In genomic region chr6:4472222-4472621, GRCh38 we compare ENCODE assay signal across 23 cellular contexts.
"Had no signal": no experiment of that assay in that cellular context is flagged by ENCODE, and none has a peak within 500 bp of the region (broad histone marks: within the 10 kb centered on the region; RNA-seq: fewer than 3 reads in every experiment).

No MANE protein-coding gene starts in this region.

- ATAC-seq: effector memory CD8-positive, alpha-beta T cell; esophagus mucosa; gastroesophageal sphincter; left cardiac atrium; left lung; lower lobe of right lung; mucosa of descending colon had no signal

- H3K4me1 Mint-ChIP-seq: immature natural killer cell had no signal

- H3K27ac Mint-ChIP-seq: effector memory CD8-positive, alpha-beta T cell; endodermal cell; immature natural killer cell; mesothelial cell of epicardium had no signal

- H3K27ac ChIP-seq: coronary artery, epithelial cell of prostate, esophagus squamous epithelium, gastroesophageal sphincter, heart left ventricle, hepatocyte, left lung, lower lobe of right lung had no signal

- H3K36me3 ChIP-seq: esophagus squamous epithelium, gastroesophageal sphincter, heart left ventricle, left lung, lower lobe of right lung had no signal

- H3K4me1 ChIP-seq: gastroesophageal sphincter, left lung, lower lobe of right lung had no signal

- H3K27me3 ChIP-seq: esophagus squamous epithelium, gastroesophageal sphincter, heart left ventricle, hepatocyte, left lung had no signal

- H3K4me3 Mint-ChIP-seq: effector memory CD8-positive, alpha-beta T cell; endodermal cell; immature natural killer cell; mesothelial cell of epicardium had no signal

- H3K4me3 ChIP-seq: coronary artery, esophagus squamous epithelium, gastroesophageal sphincter, heart left ventricle, hepatocyte, left lung, lower lobe of right lung, mucosa of descending colon had no signal

- DNase-seq: dermis blood vessel endothelial cell; effector CD8-positive, alpha-beta T cell; effector memory CD8-positive, alpha-beta T cell; endodermal cell; erythroblast; esophagus squamous epithelium; foreskin fibroblast; foreskin melanocyte; heart left ventricle; hypothalamus; immature natural killer cell; left cardiac atrium; left lung; left ventricle myocardium superior; lower lobe of right lung; mesenchymal stem cell; mucosa of descending colon had no signal

- H3K4me2 ChIP-seq: hepatocyte had no signal
